Comparison of ENCODE assay signal across 1 cellular context in genomic region chr12:123149088-123149827, GRCh38.
TF ChIP-seq lines count a peak whose summit lies in the region.

No MANE protein-coding gene starts in this region.

TF ChIP-seq in HCT116, 20 proteins besides CTCF, POLR2A, EP300 and RAD21 (continued from another document):
- TF ChIP-seq TCF7L2 (IDR thresholded peaks at IDR 0.05; ENCODE audit: borderline replicate concordance, extremely low read depth, insufficient read depth, insufficient read length) (no peak), POLR2AphosphoS5 (IDR thresholded peaks at IDR 0.05; ENCODE audit: low read depth, low read length) (no peak), SRF (IDR thresholded peaks at IDR 0.05; ENCODE audit: low read depth) (no peak)
